In the genomic region with DNA sequence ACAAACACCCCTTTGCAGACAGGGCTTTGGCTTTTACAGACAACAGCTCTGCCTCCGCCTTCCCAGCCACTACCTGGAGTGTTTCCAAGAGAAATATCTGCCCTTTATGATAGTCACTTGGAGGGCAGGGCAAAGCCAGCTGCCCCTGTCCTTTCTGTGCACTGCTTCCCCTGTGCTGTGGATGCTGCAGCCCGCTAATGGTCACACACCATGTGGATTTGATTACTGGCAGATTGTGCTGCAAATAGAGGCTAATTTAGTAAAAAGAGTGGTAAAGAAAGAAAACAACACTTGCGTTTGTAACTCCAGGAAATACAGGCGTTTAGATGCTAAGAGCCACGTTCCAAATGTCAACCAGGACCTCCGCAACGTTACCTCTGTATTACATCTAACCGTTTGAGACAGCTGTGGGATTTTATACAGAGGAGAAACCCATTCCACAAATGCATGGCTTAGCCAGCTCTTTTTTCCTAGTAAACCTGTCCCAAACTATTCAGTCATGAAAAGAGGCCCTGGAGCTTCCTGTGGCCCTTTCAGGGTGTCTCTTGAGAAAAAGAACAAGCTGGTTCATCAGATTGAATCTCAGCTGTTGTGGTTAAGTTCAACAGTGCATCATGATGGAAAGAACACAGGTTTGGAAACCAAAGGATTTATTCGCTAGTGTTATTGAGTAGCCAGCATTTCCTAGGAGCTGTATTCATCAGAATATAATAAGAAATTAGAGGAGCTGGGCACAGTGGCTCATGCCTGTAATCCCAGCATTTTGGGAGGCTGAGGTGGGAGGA, we compare ENCODE assay signal across 17 cellular contexts. TPM values are rescaled to one million over a fixed set of nuclear protein-coding genes. Genes with fewer than 3 reads are reported as not detected.
A peak's percentile ranks its signal among the peaks of the same experiment; 100 is the strongest.
DNase-seq lines count a peak whose midpoint lies in the region; ATAC-seq, FAIRE-seq and TF ChIP-seq lines count a peak whose summit lies in the region.
"Had no signal": no experiment of that assay in that cellular context is flagged by ENCODE, and none has a peak within 500 bp of the region (broad histone marks: within the 10 kb centered on the region; RNA-seq: fewer than 3 reads in every experiment).

No MANE protein-coding gene starts in this region.

- no peak overlapping the region for H3K4me3 ChIP-seq in BLaER1 treated with 17β-estradiol and CSF1 and Interleukin-3, amounts not matched to agents 10 nM and 100 nM
- H3K4me3 ChIP-seq in bronchial epithelial cell (ENCODE audit: low read depth, low read length) (no peak overlapping the region), mucosa of descending colon (no peak overlapping the region)
- H3K4me3 ChIP-seq in effector memory CD4-positive, alpha-beta T cell (ENCODE audit: insufficient read depth, low read depth, low read length, poor library complexity, severe bottlenecking): no peak overlapping the region
- H3K4me3 ChIP-seq: cardiac muscle cell, dorsolateral prefrontal cortex, thyroid gland had no signal

- no peaks in the 10 kb centered on the region for H3K27me3 ChIP-seq in BLaER1 treated with 17β-estradiol and CSF1 and Interleukin-3, amounts not matched to agents 10 nM and 100 nM
- H3K27me3 ChIP-seq in bronchial epithelial cell (ENCODE audit: control insufficient read depth, insufficient read depth, low read length): no peaks in the 10 kb centered on the region
- H3K27me3 ChIP-seq in effector memory CD4-positive, alpha-beta T cell (replicated peaks; ENCODE audit: control insufficient read depth, insufficient read depth, low read length, poor library complexity, severe bottlenecking): no peaks in the 10 kb centered on the region
- H3K27me3 ChIP-seq: cardiac muscle cell, dorsolateral prefrontal cortex, thyroid gland had no signal

- peak; percentile 83 for FAIRE-seq in bronchial epithelial cell (lab: Jason Lieb, UNC)

- no peaks in the 10 kb centered on the region for H3K9me3 ChIP-seq in BLaER1 treated with 17β-estradiol and CSF1 and Interleukin-3, amounts not matched to agents 10 nM and 100 nM (replicated peaks in 1 of 11)
- no peaks in the 10 kb centered on the region for H3K9me3 ChIP-seq in mucosa of descending colon
- H3K9me3 ChIP-seq in effector memory CD4-positive, alpha-beta T cell (ENCODE audit: control insufficient read depth, low read length): no peaks in the 10 kb centered on the region
- H3K9me3 ChIP-seq: thyroid gland had no signal

- DNase-seq in NCI-H2029 treated with DMSO at 0.1 percent for 48 hours (lab: John Stamatoyannopoulos, UW) (peak; percentile 24), bronchial epithelial cell (ENCODE audit: low read depth) (no peak), mucosa of descending colon (peak in 2 of 3 donors; percentile 33 to 52), SW480 (ENCODE audit: low spot score) (no peak), mucosa of gallbladder (ENCODE audit: low spot score) (no peak)
- DNase-seq in effector memory CD4-positive, alpha-beta T cell: no peak
- DNase-seq: dorsolateral prefrontal cortex; KG1; occipital lobe; stimulated activated naive CD4-positive, alpha-beta T cell treated with Interleukin-2 at 50 U/mL for 16 hours; T-helper 9 cell; thyroid gland had no signal

- ATAC-seq in mucosa of descending colon: peak; percentile 52
- ATAC-seq: activated CD4-positive, CD25-positive, alpha-beta regulatory T cell treated with anti-CD3 and anti-CD28 coated beads, Interleukin-2, amount 50 U/mL, for 24 hours; activated T-helper 17 cell treated with anti-CD3 and anti-CD28 coated beads, Interleukin-2, amount 50 U/mL, for 72 hours; sciatic nerve had no signal

- no peak overlapping the region for H3K27ac ChIP-seq in BLaER1 treated with 17β-estradiol and CSF1 and Interleukin-3, amounts not matched to agents 10 nM and 100 nM
- H3K27ac ChIP-seq in effector memory CD4-positive, alpha-beta T cell (ENCODE audit: insufficient read depth, low read length, poor library complexity, severe bottlenecking): no peak overlapping the region
- H3K27ac ChIP-seq: cardiac muscle cell, dorsolateral prefrontal cortex, thyroid gland had no signal

- TF ChIP-seq CTCF in bronchial epithelial cell (IDR thresholded peaks at IDR 0.05; ENCODE audit: insufficient read depth, low read length, severe bottlenecking): no peak
- TF ChIP-seq CTCF in mucosa of descending colon (IDR thresholded peaks at IDR 0.05): no peak

- no peaks in the 10 kb centered on the region for H4K20me1 ChIP-seq in BLaER1 treated with 17β-estradiol and CSF1 and Interleukin-3, amounts not matched to agents 10 nM and 100 nM

- intact Hi-C loops in mucosa of descending colon (cut with DNase I, micrococcal nuclease): no loop called here

- H3K36me3 ChIP-seq in BLaER1 treated with 17β-estradiol and CSF1 and Interleukin-3, amounts not matched to agents 10 nM and 100 nM: peaks cover 0 to 60% (median 6%) of the 10 kb centered on the region in 11 experiments; a peak in 10 of 22 replicates
- H3K36me3 ChIP-seq in bronchial epithelial cell (ENCODE audit: control insufficient read depth, insufficient read depth, low read length) (peaks cover 4% of the 10 kb centered on the region), mucosa of descending colon (ENCODE audit: low read depth) (no peaks in the 10 kb centered on the region)
- peaks cover 6% of the 10 kb centered on the region for H3K36me3 ChIP-seq in effector memory CD4-positive, alpha-beta T cell (ENCODE audit: control insufficient read depth, insufficient read depth, low read length)
- H3K36me3 ChIP-seq: cardiac muscle cell had no signal

- H3K4me1 ChIP-seq in BLaER1 treated with 17β-estradiol and CSF1 and Interleukin-3, amounts not matched to agents 10 nM and 100 nM: peaks cover 7 to 32% (median 16%) of the 10 kb centered on the region in 10 experiments
- H3K4me1 ChIP-seq in mucosa of descending colon (ENCODE audit: low read depth): peaks cover 5% of the 10 kb centered on the region
- no peaks in the 10 kb centered on the region for H3K4me1 ChIP-seq in effector memory CD4-positive, alpha-beta T cell (ENCODE audit: control insufficient read depth, insufficient read depth, low read length, poor library complexity, severe bottlenecking)
- H3K4me1 ChIP-seq: thyroid gland had no signal

- peak overlapping the region in 8 of 11 experiments; percentile 9 to 65 (median 48); a peak in 13 of 22 replicates for H3K4me2 ChIP-seq in BLaER1 treated with 17β-estradiol and CSF1 and Interleukin-3, amounts not matched to agents 10 nM and 100 nM

- peak overlapping the region in 3 of 11 experiments; percentile 4 to 18 (median 10); a peak in 1 of 22 replicates for H3K9ac ChIP-seq in BLaER1 treated with 17β-estradiol and CSF1 and Interleukin-3, amounts not matched to agents 10 nM and 100 nM

RNA-seq across cellular contexts. Expression of a gene that starts 30.1 kb away (rescaled TPM):
- total RNA-seq in bronchial epithelial cell (67.2 and 92.1 TPM in 2 replicates), mucosa of descending colon (10 to 100 TPM; 18.4 to 31.8 (median 22.4) TPM), mucosa of gallbladder (22.7 TPM)

Comparison
In these comparisons a context has a peak if more than half of its experiments do, and no peak if none do; other contexts are left out.
1. DNase-seq: peak in NCI-H2029 treated with DMSO at 0.1 percent for 48 hours (single experiment) and mucosa of descending colon (2 of 3); none in bronchial epithelial cell (single experiment), SW480 (single experiment), effector memory CD4-positive, alpha-beta T cell (0 of 3) and mucosa of gallbladder (single experiment).